1 cellular context compared by ENCODE assay signal in genomic region chr9:68704804-68705635, GRCh38.
TF ChIP-seq lines count a peak whose summit lies in the region.

Gene PIP5K1B (plus strand): TSS chr9:68705240. CDS start chr9:68822615, 117,375 bp downstream.

TF ChIP-seq in HepG2, 621 proteins besides CTCF, POLR2A, EP300 and RAD21 (continued from another document and continues in another):
- TF ChIP-seq, protein P1, sequence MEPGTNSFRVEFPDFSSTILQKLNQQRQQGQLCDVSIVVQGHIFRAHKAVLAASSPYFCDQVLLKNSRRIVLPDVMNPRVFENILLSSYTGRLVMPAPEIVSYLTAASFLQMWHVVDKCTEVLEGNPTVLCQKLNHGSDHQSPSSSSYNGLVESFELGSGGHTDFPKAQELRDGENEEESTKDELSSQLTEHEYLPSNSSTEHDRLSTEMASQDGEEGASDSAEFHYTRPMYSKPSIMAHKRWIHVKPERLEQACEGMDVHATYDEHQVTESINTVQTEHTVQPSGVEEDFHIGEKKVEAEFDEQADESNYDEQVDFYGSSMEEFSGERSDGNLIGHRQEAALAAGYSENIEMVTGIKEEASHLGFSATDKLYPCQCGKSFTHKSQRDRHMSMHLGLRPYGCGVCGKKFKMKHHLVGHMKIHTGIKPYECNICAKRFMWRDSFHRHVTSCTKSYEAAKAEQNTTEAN (CRISPR knock-in tag; conservative IDR thresholded peaks at IDR 0.05), result peak; percentile 76; the same call in 1 of the 2 replicates
- TF ChIP-seq ZFP90 (CRISPR knock-in tag; IDR thresholded peaks at IDR 0.05; ENCODE audit: borderline replicate concordance) (peak; percentile 45; the same call in 1 of the 2 replicates), ZNF589 (CRISPR knock-in tag; conservative IDR thresholded peaks at IDR 0.05) (no peak), NR2F1 (CRISPR knock-in tag; IDR thresholded peaks at IDR 0.05) (no peak), TAF1 (CRISPR knock-in tag; IDR thresholded peaks at IDR 0.05) (peak; percentile 83), MBNL3 (CRISPR knock-in tag; conservative IDR thresholded peaks at IDR 0.05) (no peak), CSRNP2 (CRISPR knock-in tag; conservative IDR thresholded peaks at IDR 0.05; ENCODE audit: low read depth) (no peak), MXD4 (CRISPR knock-in tag; IDR thresholded peaks at IDR 0.05) (peak; percentile 21; the same call in 1 of the 2 replicates), RXRA (CRISPR knock-in tag; IDR thresholded peaks at IDR 0.05) (peak; percentile 13; the same call in 1 of the 2 replicates), TCF7 (IDR thresholded peaks at IDR 0.05; ENCODE audit: low read depth) (no peak), SSRP1 (CRISPR knock-in tag; IDR thresholded peaks at IDR 0.05) (no peak), ZNF766 (CRISPR knock-in tag; IDR thresholded peaks at IDR 0.05; ENCODE audit: borderline replicate concordance) (no peak), ISX (CRISPR knock-in tag; conservative IDR thresholded peaks at IDR 0.05) (no peak), NCOR1 (IDR thresholded peaks at IDR 0.05; ENCODE audit: borderline replicate concordance, low read length) (no peak), ZNF326 (CRISPR knock-in tag; IDR thresholded peaks at IDR 0.05; ENCODE audit: borderline replicate concordance) (no peak), GPBP1L1 (CRISPR knock-in tag; IDR thresholded peaks at IDR 0.05) (no peak), ZNF33A (CRISPR knock-in tag; IDR thresholded peaks at IDR 0.05; ENCODE audit: borderline replicate concordance) (no peak), PAX8 (CRISPR knock-in tag; IDR thresholded peaks at IDR 0.05; ENCODE audit: borderline replicate concordance) (no peak), ZNF317 (CRISPR knock-in tag; IDR thresholded peaks at IDR 0.05) (peak; percentile 63; the same call in 1 of the 2 replicates), AKAP8 (CRISPR knock-in tag; IDR thresholded peaks at IDR 0.05) (no peak), ZNF235 (CRISPR knock-in tag; IDR thresholded peaks at IDR 0.05; ENCODE audit: borderline replicate concordance) (no peak), PTBP1 (IDR thresholded peaks at IDR 0.05; ENCODE audit: low read depth, low read length, poor library complexity, severe bottlenecking) (peak; percentile 88), ZNF543 (CRISPR knock-in tag; IDR thresholded peaks at IDR 0.05) (no peak), KLF12 (CRISPR knock-in tag; IDR thresholded peaks at IDR 0.05; ENCODE audit: borderline replicate concordance) (no peak), ZNF644 (CRISPR knock-in tag; IDR thresholded peaks at IDR 0.05; ENCODE audit: low read depth) (no peak), ZSCAN12 (CRISPR knock-in tag; IDR thresholded peaks at IDR 0.05) (peak; percentile 68; the same call in 1 of the 2 replicates), ZNF737 (CRISPR knock-in tag; IDR thresholded peaks at IDR 0.05; ENCODE audit: borderline replicate concordance) (no peak), NFIB (CRISPR knock-in tag; IDR thresholded peaks at IDR 0.05; ENCODE audit: borderline replicate concordance) (no peak), PHF8 (CRISPR knock-in tag; IDR thresholded peaks at IDR 0.05) (peak; percentile 71), YEATS2 (CRISPR knock-in tag; IDR thresholded peaks at IDR 0.05; ENCODE audit: borderline replicate concordance) (no peak), MAZ (IDR thresholded peaks at IDR 0.05; ENCODE audit: borderline replicate concordance, low read depth, low read length) (no peak), MAZ (CRISPR knock-in tag; IDR thresholded peaks at IDR 0.05; ENCODE audit: low read depth) (peak; percentile 8; the same call in 1 of the 2 replicates), ZNF775 (CRISPR knock-in tag; IDR thresholded peaks at IDR 0.05; ENCODE audit: borderline replicate concordance) (no peak), POGZ (CRISPR knock-in tag; IDR thresholded peaks at IDR 0.05) (peak; percentile 29; the same call in 1 of the 2 replicates), ZSCAN29 (CRISPR knock-in tag; conservative IDR thresholded peaks at IDR 0.05) (no peak), TSC22D2 (CRISPR knock-in tag; IDR thresholded peaks at IDR 0.05; ENCODE audit: borderline replicate concordance) (no peak), YEATS4 (CRISPR knock-in tag; IDR thresholded peaks at IDR 0.05; ENCODE audit: borderline replicate concordance) (peak; percentile 12; the same call in 1 of the 2 replicates), ZNF784 (CRISPR knock-in tag; IDR thresholded peaks at IDR 0.05; ENCODE audit: borderline replicate concordance) (no peak), REXO4 (CRISPR knock-in tag; IDR thresholded peaks at IDR 0.05; ENCODE audit: borderline replicate concordance) (no peak), TMF1 (CRISPR knock-in tag; IDR thresholded peaks at IDR 0.05; ENCODE audit: low read depth) (no peak), ZMAT5 (CRISPR knock-in tag; IDR thresholded peaks at IDR 0.05; ENCODE audit: borderline replicate concordance, low read depth) (no peak), ZFP62 (CRISPR knock-in tag; IDR thresholded peaks at IDR 0.05) (no peak), E2F1 (CRISPR knock-in tag; IDR thresholded peaks at IDR 0.05) (peak; percentile 69; the same call in 1 of the 2 replicates)
- TF ChIP-seq, protein P2, sequence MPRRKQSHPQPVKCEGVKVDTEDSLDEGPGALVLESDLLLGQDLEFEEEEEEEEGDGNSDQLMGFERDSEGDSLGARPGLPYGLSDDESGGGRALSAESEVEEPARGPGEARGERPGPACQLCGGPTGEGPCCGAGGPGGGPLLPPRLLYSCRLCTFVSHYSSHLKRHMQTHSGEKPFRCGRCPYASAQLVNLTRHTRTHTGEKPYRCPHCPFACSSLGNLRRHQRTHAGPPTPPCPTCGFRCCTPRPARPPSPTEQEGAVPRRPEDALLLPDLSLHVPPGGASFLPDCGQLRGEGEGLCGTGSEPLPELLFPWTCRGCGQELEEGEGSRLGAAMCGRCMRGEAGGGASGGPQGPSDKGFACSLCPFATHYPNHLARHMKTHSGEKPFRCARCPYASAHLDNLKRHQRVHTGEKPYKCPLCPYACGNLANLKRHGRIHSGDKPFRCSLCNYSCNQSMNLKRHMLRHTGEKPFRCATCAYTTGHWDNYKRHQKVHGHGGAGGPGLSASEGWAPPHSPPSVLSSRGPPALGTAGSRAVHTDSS (CRISPR knock-in tag; conservative IDR thresholded peaks at IDR 0.05), result no peak
- TF ChIP-seq, protein P3, sequence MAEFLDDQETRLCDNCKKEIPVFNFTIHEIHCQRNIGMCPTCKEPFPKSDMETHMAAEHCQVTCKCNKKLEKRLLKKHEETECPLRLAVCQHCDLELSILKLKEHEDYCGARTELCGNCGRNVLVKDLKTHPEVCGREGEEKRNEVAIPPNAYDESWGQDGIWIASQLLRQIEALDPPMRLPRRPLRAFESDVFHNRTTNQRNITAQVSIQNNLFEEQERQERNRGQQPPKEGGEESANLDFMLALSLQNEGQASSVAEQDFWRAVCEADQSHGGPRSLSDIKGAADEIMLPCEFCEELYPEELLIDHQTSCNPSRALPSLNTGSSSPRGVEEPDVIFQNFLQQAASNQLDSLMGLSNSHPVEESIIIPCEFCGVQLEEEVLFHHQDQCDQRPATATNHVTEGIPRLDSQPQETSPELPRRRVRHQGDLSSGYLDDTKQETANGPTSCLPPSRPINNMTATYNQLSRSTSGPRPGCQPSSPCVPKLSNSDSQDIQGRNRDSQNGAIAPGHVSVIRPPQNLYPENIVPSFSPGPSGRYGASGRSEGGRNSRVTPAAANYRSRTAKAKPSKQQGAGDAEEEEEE (CRISPR knock-in tag; IDR thresholded peaks at IDR 0.05; ENCODE audit: borderline replicate concordance), result no peak
- TF ChIP-seq, protein P4, sequence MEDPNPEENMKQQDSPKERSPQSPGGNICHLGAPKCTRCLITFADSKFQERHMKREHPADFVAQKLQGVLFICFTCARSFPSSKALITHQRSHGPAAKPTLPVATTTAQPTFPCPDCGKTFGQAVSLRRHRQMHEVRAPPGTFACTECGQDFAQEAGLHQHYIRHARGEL (CRISPR knock-in tag; IDR thresholded peaks at IDR 0.05), result no peak
- TF ChIP-seq, protein P5, sequence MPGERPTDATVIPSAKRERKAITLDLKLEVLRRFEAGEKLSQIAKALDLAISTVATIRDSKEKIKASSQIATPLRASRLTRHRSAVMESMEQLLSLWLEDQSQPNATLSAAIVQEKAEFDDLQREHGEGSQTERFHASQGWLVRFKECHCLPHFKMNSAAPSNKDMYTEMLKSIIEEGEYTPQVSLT (CRISPR knock-in tag; IDR thresholded peaks at IDR 0.05; ENCODE audit: borderline replicate concordance, low read depth), result no peak
- TF ChIP-seq, protein P6, sequence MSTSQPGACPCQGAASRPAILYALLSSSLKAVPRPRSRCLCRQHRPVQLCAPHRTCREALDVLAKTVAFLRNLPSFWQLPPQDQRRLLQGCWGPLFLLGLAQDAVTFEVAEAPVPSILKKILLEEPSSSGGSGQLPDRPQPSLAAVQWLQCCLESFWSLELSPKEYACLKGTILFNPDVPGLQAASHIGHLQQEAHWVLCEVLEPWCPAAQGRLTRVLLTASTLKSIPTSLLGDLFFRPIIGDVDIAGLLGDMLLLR (CRISPR knock-in tag; IDR thresholded peaks at IDR 0.05), result no peak; the same call in none of the 2 replicates
- TF ChIP-seq, protein P7, sequence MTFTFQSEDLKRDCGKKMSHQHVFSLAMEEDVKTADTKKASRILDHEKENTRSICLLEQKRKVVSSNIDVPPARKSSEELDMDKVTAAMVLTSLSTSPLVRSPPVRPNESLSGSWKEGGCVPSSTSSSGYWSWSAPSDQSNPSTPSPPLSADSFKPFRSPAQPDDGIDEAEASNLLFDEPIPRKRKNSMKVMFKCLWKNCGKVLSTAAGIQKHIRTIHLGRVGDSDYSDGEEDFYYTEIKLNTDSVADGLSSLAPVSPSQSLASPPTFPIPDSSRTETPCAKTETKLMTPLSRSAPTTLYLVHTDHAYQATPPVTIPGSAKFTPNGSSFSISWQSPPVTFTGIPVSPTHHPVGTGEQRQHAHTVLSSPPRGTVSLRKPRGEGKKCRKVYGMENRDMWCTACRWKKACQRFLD (CRISPR knock-in tag; IDR thresholded peaks at IDR 0.05; ENCODE audit: borderline replicate concordance), result no peak
- TF ChIP-seq, protein P8, sequence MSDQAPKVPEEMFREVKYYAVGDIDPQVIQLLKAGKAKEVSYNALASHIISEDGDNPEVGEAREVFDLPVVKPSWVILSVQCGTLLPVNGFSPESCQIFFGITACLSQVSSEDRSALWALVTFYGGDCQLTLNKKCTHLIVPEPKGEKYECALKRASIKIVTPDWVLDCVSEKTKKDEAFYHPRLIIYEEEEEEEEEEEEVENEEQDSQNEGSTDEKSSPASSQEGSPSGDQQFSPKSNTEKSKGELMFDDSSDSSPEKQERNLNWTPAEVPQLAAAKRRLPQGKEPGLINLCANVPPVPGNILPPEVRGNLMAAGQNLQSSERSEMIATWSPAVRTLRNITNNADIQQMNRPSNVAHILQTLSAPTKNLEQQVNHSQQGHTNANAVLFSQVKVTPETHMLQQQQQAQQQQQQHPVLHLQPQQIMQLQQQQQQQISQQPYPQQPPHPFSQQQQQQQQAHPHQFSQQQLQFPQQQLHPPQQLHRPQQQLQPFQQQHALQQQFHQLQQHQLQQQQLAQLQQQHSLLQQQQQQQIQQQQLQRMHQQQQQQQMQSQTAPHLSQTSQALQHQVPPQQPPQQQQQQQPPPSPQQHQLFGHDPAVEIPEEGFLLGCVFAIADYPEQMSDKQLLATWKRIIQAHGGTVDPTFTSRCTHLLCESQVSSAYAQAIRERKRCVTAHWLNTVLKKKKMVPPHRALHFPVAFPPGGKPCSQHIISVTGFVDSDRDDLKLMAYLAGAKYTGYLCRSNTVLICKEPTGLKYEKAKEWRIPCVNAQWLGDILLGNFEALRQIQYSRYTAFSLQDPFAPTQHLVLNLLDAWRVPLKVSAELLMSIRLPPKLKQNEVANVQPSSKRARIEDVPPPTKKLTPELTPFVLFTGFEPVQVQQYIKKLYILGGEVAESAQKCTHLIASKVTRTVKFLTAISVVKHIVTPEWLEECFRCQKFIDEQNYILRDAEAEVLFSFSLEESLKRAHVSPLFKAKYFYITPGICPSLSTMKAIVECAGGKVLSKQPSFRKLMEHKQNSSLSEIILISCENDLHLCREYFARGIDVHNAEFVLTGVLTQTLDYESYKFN (CRISPR knock-in tag; conservative IDR thresholded peaks at IDR 0.05), result no peak
